ENCODE assay signal across 24 cellular contexts in the genomic region with DNA sequence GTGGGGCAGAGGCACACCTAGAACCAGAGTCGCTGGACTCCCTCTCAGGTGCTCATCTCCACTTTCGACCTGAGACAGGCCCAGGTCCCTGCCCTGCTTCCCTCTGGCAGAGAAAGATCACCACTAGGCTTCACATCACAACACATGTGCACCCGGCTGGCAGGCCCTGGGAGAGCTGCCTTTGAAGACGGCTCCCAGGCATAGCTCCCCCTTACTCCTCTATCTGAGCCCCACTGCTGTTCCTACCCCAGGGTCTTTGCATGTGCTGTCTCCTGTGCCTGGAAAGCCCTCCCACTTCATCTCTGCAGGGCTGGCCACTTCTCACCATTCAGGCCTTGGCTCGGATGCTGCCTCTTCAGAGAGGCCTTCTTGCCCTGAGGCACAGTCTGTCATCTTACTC.
DNase-seq lines count a peak whose midpoint lies in the region; ATAC-seq and TF ChIP-seq lines count a peak whose summit lies in the region.
"Had no signal": no experiment of that assay in that cellular context is flagged by ENCODE, and none has a peak within 500 bp of the region (broad histone marks: within the 10 kb centered on the region; RNA-seq: fewer than 3 reads in every experiment).

No MANE protein-coding gene starts in this region.

- no peaks in the 10 kb centered on the region for H3K79me2 ChIP-seq in osteoblast (ENCODE audit: insufficient read depth, low read length)

- H2AFZ ChIP-seq in osteoblast (ENCODE audit: low read length), result no peak overlapping the region
- H2AFZ ChIP-seq: neural progenitor cell had no signal

- H4K20me1 ChIP-seq in osteoblast (ENCODE audit: insufficient read depth, low read length), result no peaks in the 10 kb centered on the region

- H3K27me3 Mint-ChIP-seq in natural killer cell treated with Interleukin-12 subunit alpha and Interleukin-12 subunit beta and Interleukin-15 and Interleukin-18, amount 100 ng/mL, for 72 hours, result no peaks in the 10 kb centered on the region
- H3K27me3 Mint-ChIP-seq in natural killer cell (ENCODE audit: low read depth in 2 of 2) (no peaks in the 10 kb centered on the region), mesothelial cell of epicardium (ENCODE audit: low read depth) (no peaks in the 10 kb centered on the region)
- H3K27me3 Mint-ChIP-seq in activated T-helper 17 cell treated with anti-CD3 and anti-CD28 coated beads, Interleukin-2, amount 50 U/mL, for 72 hours, result no peaks in the 10 kb centered on the region
- H3K27me3 Mint-ChIP-seq: activated CD4-positive, alpha-beta memory T cell treated with anti-CD3 and anti-CD28 coated beads for 36 hours; activated naive CD8-positive, alpha-beta T cell treated with anti-CD3 and anti-CD28 coated beads, Interleukin-2, amount 50 U/mL, for 24 hours; central memory CD8-positive, alpha-beta T cell had no signal

- no peak for ATAC-seq in natural killer cell treated with Interleukin-12 subunit alpha and Interleukin-12 subunit beta and Interleukin-15 and Interleukin-18, amount 100 ng/mL, for 72 hours
- no peak for ATAC-seq in natural killer cell
- ATAC-seq in activated T-helper 17 cell treated with anti-CD3 and anti-CD28 coated beads, Interleukin-2, amount 50 U/mL, for 72 hours (replicated peaks), result no peak
- ATAC-seq in HG03139 (IDR thresholded peaks at IDR 0.05; ENCODE audit: unreplicated experiment), result no peak
- ATAC-seq: activated CD4-positive, CD25-positive, alpha-beta regulatory T cell treated with anti-CD3 and anti-CD28 coated beads, Interleukin-2, amount 50 U/mL, for 24 hours; activated naive CD8-positive, alpha-beta T cell treated with anti-CD3 and anti-CD28 coated beads, Interleukin-2, amount 50 U/mL, for 24 hours; right cardiac atrium had no signal

- TF ChIP-seq CTCF in natural killer cell (IDR thresholded peaks at IDR 0.05) (no peak), mesothelial cell of epicardium (IDR thresholded peaks at IDR 0.05; ENCODE audit: unreplicated experiment) (no peak), GM13977 (IDR thresholded peaks at IDR 0.05; ENCODE audit: extremely low read depth, insufficient read depth, missing control alignments) (no peak), osteoblast (IDR thresholded peaks at IDR 0.05; ENCODE audit: extremely low read depth, low read depth, low read length) (no peak)

- DNase-seq in natural killer cell treated with Interleukin-12 subunit alpha and Interleukin-12 subunit beta and Interleukin-15 and Interleukin-18, amount 100 ng/mL, for 72 hours (ENCODE audit: low spot score), result peak; percentile 20
- DNase-seq in natural killer cell (no peak), mesothelial cell of epicardium (ENCODE audit: low spot score in 2 of 2, unreplicated experiment in 2 of 2) (no peak), NCI-H1417 treated with DMSO at 0.1 percent for 48 hours (lab: John Stamatoyannopoulos, UW) (no peak), GM13977 (ENCODE audit: low spot score) (no peak), osteoblast (ENCODE audit: insufficient read length, low spot score, missing footprints) (no peak)
- DNase-seq: activated CD4-positive, alpha-beta memory T cell treated with anti-CD3 and anti-CD28 coated beads for 36 hours; activated CD8-positive, alpha-beta memory T cell treated with anti-CD3 and anti-CD28 coated beads, Interleukin-2, amount 50 U/mL, for 4 hours; activated naive CD8-positive, alpha-beta T cell treated with anti-CD3 and anti-CD28 coated beads, Interleukin-2, amount 50 U/mL, for 24 hours; BE2C; MM.1S; NCI-H1436; NCI-H345; NCI-H774; stimulated activated naive CD4-positive, alpha-beta T cell had no signal

- in situ Hi-C loops in GM13977 (cut with MboI; ENCODE audit: low pct_unique_long_range_greater_than_20kb, low sequenced_read_pairs, unreplicated experiment), result no loop called here

- H3K27ac ChIP-seq in osteoblast (ENCODE audit: low read depth, low read length), result no peak overlapping the region
- H3K27ac ChIP-seq: KMS-11, neural progenitor cell, thoracic aorta had no signal

- H3K9me3 ChIP-seq in osteoblast (ENCODE audit: low read depth, low read length), result no peaks in the 10 kb centered on the region
- H3K9me3 ChIP-seq: BE2C, thoracic aorta had no signal

- no peak overlapping the region for H3K4me3 Mint-ChIP-seq in natural killer cell treated with Interleukin-12 subunit alpha and Interleukin-12 subunit beta and Interleukin-15 and Interleukin-18, amount 100 ng/mL, for 72 hours
- H3K4me3 Mint-ChIP-seq in natural killer cell (no peak overlapping the region), mesothelial cell of epicardium (no peak overlapping the region)
- no peak overlapping the region for H3K4me3 Mint-ChIP-seq in activated T-helper 17 cell treated with anti-CD3 and anti-CD28 coated beads, Interleukin-2, amount 50 U/mL, for 72 hours
- H3K4me3 Mint-ChIP-seq: activated CD4-positive, alpha-beta memory T cell treated with anti-CD3 and anti-CD28 coated beads for 36 hours; activated naive CD8-positive, alpha-beta T cell treated with anti-CD3 and anti-CD28 coated beads, Interleukin-2, amount 50 U/mL, for 24 hours; activated T-helper 1 cell treated with anti-CD3 and anti-CD28 coated beads, Interleukin-12 subunit alpha, Interleukin-12 subunit beta, Interleukin-2, Interleukin-4 antibody, amounts not matched to agents 30 ng/mL and 10 ng/mL and 1 ng/mL, durations not matched to agents 14 hours and 24 hours and 36 hours; central memory CD8-positive, alpha-beta T cell; neural progenitor cell had no signal

- no peaks in the 10 kb centered on the region for H3K36me3 ChIP-seq in osteoblast (ENCODE audit: insufficient read depth, low read length)
- H3K36me3 ChIP-seq: BE2C, neural progenitor cell, thoracic aorta had no signal

- no peaks in the 10 kb centered on the region for H3K9me3 Mint-ChIP-seq in natural killer cell treated with Interleukin-12 subunit alpha and Interleukin-12 subunit beta and Interleukin-15 and Interleukin-18, amount 100 ng/mL, for 72 hours
- H3K9me3 Mint-ChIP-seq in natural killer cell (no peaks in the 10 kb centered on the region), mesothelial cell of epicardium (no peaks in the 10 kb centered on the region)
- H3K9me3 Mint-ChIP-seq in activated T-helper 17 cell treated with anti-CD3 and anti-CD28 coated beads, Interleukin-2, amount 50 U/mL, for 72 hours, result no peaks in the 10 kb centered on the region
- H3K9me3 Mint-ChIP-seq: activated CD4-positive, alpha-beta memory T cell treated with anti-CD3 and anti-CD28 coated beads for 36 hours; activated naive CD8-positive, alpha-beta T cell treated with anti-CD3 and anti-CD28 coated beads, Interleukin-2, amount 50 U/mL, for 24 hours; activated T-helper 1 cell treated with anti-CD3 and anti-CD28 coated beads, Interleukin-12 subunit alpha, Interleukin-12 subunit beta, Interleukin-2, Interleukin-4 antibody, amounts not matched to agents 30 ng/mL and 10 ng/mL and 1 ng/mL, durations not matched to agents 14 hours and 24 hours and 36 hours; central memory CD8-positive, alpha-beta T cell; neural progenitor cell had no signal

- H3K4me2 ChIP-seq in osteoblast (ENCODE audit: insufficient read depth, low read length), result no peak overlapping the region
- H3K4me2 ChIP-seq: KMS-11, neural progenitor cell had no signal

- no peak overlapping the region for H3K4me3 ChIP-seq in osteoblast (ENCODE audit: insufficient read depth, low read length)
- H3K4me3 ChIP-seq: neural progenitor cell, thoracic aorta had no signal

- peak overlapping the region in 1 of 2 donors; percentile 52 for H3K27ac Mint-ChIP-seq in natural killer cell treated with Interleukin-12 subunit alpha and Interleukin-12 subunit beta and Interleukin-15 and Interleukin-18, amount 100 ng/mL, for 72 hours
- H3K27ac Mint-ChIP-seq in natural killer cell (peak overlapping the region in 1 of 2 donors; percentile 83), mesothelial cell of epicardium (peak overlapping the region; percentile 56)
- peak overlapping the region; percentile 50 for H3K27ac Mint-ChIP-seq in activated T-helper 17 cell treated with anti-CD3 and anti-CD28 coated beads, Interleukin-2, amount 50 U/mL, for 72 hours
- H3K27ac Mint-ChIP-seq: activated CD4-positive, alpha-beta memory T cell treated with anti-CD3 and anti-CD28 coated beads for 36 hours; activated naive CD8-positive, alpha-beta T cell treated with anti-CD3 and anti-CD28 coated beads, Interleukin-2, amount 50 U/mL, for 24 hours; activated T-helper 1 cell treated with anti-CD3 and anti-CD28 coated beads, Interleukin-12 subunit alpha, Interleukin-12 subunit beta, Interleukin-2, Interleukin-4 antibody, amounts not matched to agents 30 ng/mL and 10 ng/mL and 1 ng/mL, durations not matched to agents 14 hours and 24 hours and 36 hours; neural progenitor cell had no signal

- no peaks in the 10 kb centered on the region for H3K36me3 Mint-ChIP-seq in natural killer cell treated with Interleukin-12 subunit alpha and Interleukin-12 subunit beta and Interleukin-15 and Interleukin-18, amount 100 ng/mL, for 72 hours
- H3K36me3 Mint-ChIP-seq in natural killer cell, result no peaks in the 10 kb centered on the region
- peaks cover 5% of the 10 kb centered on the region for H3K36me3 Mint-ChIP-seq in activated T-helper 17 cell treated with anti-CD3 and anti-CD28 coated beads, Interleukin-2, amount 50 U/mL, for 72 hours (ENCODE audit: low read depth)
- peaks cover 12% of the 10 kb centered on the region for H3K36me3 Mint-ChIP-seq in mesothelial cell of epicardium
- H3K36me3 Mint-ChIP-seq: neural progenitor cell had no signal

- intact Hi-C loops in natural killer cell (cut with micrococcal nuclease), result no loop called here

- peaks cover 17 to 35% of the 10 kb centered on the region in 2 donors for H3K4me1 Mint-ChIP-seq in natural killer cell treated with Interleukin-12 subunit alpha and Interleukin-12 subunit beta and Interleukin-15 and Interleukin-18, amount 100 ng/mL, for 72 hours (ENCODE audit: low read depth in 2 of 2)
- peaks cover 47 to 61% of the 10 kb centered on the region in 2 donors for H3K4me1 Mint-ChIP-seq in natural killer cell
- peaks cover 11% of the 10 kb centered on the region for H3K4me1 Mint-ChIP-seq in activated T-helper 17 cell treated with anti-CD3 and anti-CD28 coated beads, Interleukin-2, amount 50 U/mL, for 72 hours
- peaks cover 22% of the 10 kb centered on the region for H3K4me1 Mint-ChIP-seq in mesothelial cell of epicardium

- peaks cover 6% of the 10 kb centered on the region for H3K4me1 ChIP-seq in osteoblast (ENCODE audit: insufficient read depth, low read length)

- H3K27me3 ChIP-seq in osteoblast (ENCODE audit: insufficient read depth, low read length), result peaks cover 5% of the 10 kb centered on the region
- H3K27me3 ChIP-seq: BE2C, neural progenitor cell had no signal
